12 cellular contexts compared by ENCODE assay signal in genomic region chr4:188107931-188108843, GRCh38. TPM values are rescaled to one million over a fixed set of nuclear protein-coding genes. Genes with fewer than 3 reads are reported as not detected.
DNase-seq lines count a peak whose midpoint lies in the region; ATAC-seq and TF ChIP-seq lines count a peak whose summit lies in the region.
"Had no signal": no experiment of that assay in that cellular context is flagged by ENCODE, and none has a peak within 500 bp of the region (broad histone marks: within the 10 kb centered on the region; RNA-seq: fewer than 3 reads in every experiment).

No MANE protein-coding gene starts in this region.

- H3K9ac ChIP-seq in adipocyte (ENCODE audit: low read length), result no peak overlapping the region

- peak; percentile 71 for DNase-seq in H7
- peak; percentile 59 for DNase-seq in adipocyte (ENCODE audit: low read depth)
- DNase-seq in iPS DF 19.7 (ENCODE audit: low read depth, low spot score), result peak; percentile 89
- no peak for DNase-seq in type B pancreatic cell (ENCODE audit: extremely low spot score, unreplicated experiment)
- no peak for DNase-seq in activated naive CD4-positive, alpha-beta T cell treated with anti-CD3 and anti-CD28 coated beads for 36 hours
- DNase-seq in activated naive CD4-positive, alpha-beta T cell treated with anti-CD3 and anti-CD28 coated beads, Interleukin-2, amount 50 U/mL, for 16 hours, result no peak
- DNase-seq: activated naive CD8-positive, alpha-beta T cell treated with anti-CD3 and anti-CD28 coated beads for 36 hours; Karpas-422; nephron progenitor cell; NK-92 treated with Interleukin-12 subunit alpha and Interleukin-12 subunit beta, amount 100 ng/mL, for 24 hours had no signal

- H3K4me1 ChIP-seq in adipocyte (ENCODE audit: control insufficient read depth, insufficient read depth, low read length), result peaks cover 20% of the 10 kb centered on the region

- H3K27ac Mint-ChIP-seq in type B pancreatic cell, result peak overlapping the region; percentile 76
- H3K27ac Mint-ChIP-seq in activated naive CD4-positive, alpha-beta T cell treated with anti-CD3 and anti-CD28 coated beads for 36 hours, result no peak overlapping the region
- H3K27ac Mint-ChIP-seq: activated naive CD8-positive, alpha-beta T cell treated with anti-CD3 and anti-CD28 coated beads for 36 hours; nephron progenitor cell had no signal

- peaks cover 8% of the 10 kb centered on the region for H3K9me3 Mint-ChIP-seq in type B pancreatic cell
- peaks cover 10% of the 10 kb centered on the region for H3K9me3 Mint-ChIP-seq in activated naive CD4-positive, alpha-beta T cell treated with anti-CD3 and anti-CD28 coated beads for 36 hours

- CTCF ChIA-PET in activated naive CD4-positive, alpha-beta T cell treated with anti-CD3 and anti-CD28 coated beads for 36 hours (lab: Charles Lee), result no interaction called here

- peaks cover 6% of the 10 kb centered on the region for H3K36me3 ChIP-seq in H7 (replicated peaks; ENCODE audit: control insufficient read depth, insufficient read depth, low read length)
- H3K36me3 ChIP-seq in adipocyte (ENCODE audit: control insufficient read depth, insufficient read depth, low read length, severe bottlenecking), result no peaks in the 10 kb centered on the region

- intact Hi-C loops in activated naive CD4-positive, alpha-beta T cell treated with anti-CD3 and anti-CD28 coated beads for 36 hours (cut with micrococcal nuclease), result no loop called here

- no peaks in the 10 kb centered on the region for H3K27me3 Mint-ChIP-seq in type B pancreatic cell
- H3K27me3 Mint-ChIP-seq in activated naive CD4-positive, alpha-beta T cell treated with anti-CD3 and anti-CD28 coated beads for 36 hours (ENCODE audit: low read depth), result peaks cover 5% of the 10 kb centered on the region
- H3K27me3 Mint-ChIP-seq: activated naive CD8-positive, alpha-beta T cell treated with anti-CD3 and anti-CD28 coated beads for 36 hours had no signal

- H3K4me1 Mint-ChIP-seq in type B pancreatic cell (ENCODE audit: unreplicated experiment), result peaks cover 12% of the 10 kb centered on the region
- no peaks in the 10 kb centered on the region for H3K4me1 Mint-ChIP-seq in activated naive CD4-positive, alpha-beta T cell treated with anti-CD3 and anti-CD28 coated beads for 36 hours (ENCODE audit: low read depth)
- H3K4me1 Mint-ChIP-seq: activated naive CD8-positive, alpha-beta T cell treated with anti-CD3 and anti-CD28 coated beads for 36 hours had no signal

- H3K4me3 Mint-ChIP-seq in type B pancreatic cell, result peak overlapping the region; percentile 44
- no peak overlapping the region for H3K4me3 Mint-ChIP-seq in activated naive CD4-positive, alpha-beta T cell treated with anti-CD3 and anti-CD28 coated beads for 36 hours
- H3K4me3 Mint-ChIP-seq: activated naive CD8-positive, alpha-beta T cell treated with anti-CD3 and anti-CD28 coated beads for 36 hours; nephron progenitor cell had no signal

- TF ChIP-seq CTCF in type B pancreatic cell (conservative IDR thresholded peaks at IDR 0.05), result no peak

- peaks cover 3% of the 10 kb centered on the region for H3K36me3 Mint-ChIP-seq in type B pancreatic cell
- no peaks in the 10 kb centered on the region for H3K36me3 Mint-ChIP-seq in activated naive CD4-positive, alpha-beta T cell treated with anti-CD3 and anti-CD28 coated beads for 36 hours (ENCODE audit: low read depth)

- H3K9me3 ChIP-seq in adipocyte (ENCODE audit: control insufficient read depth, low read length), result no peaks in the 10 kb centered on the region

- H3K27me3 ChIP-seq in H7 (ENCODE audit: control insufficient read depth, insufficient read depth, low read length), result no peaks in the 10 kb centered on the region
- no peaks in the 10 kb centered on the region for H3K27me3 ChIP-seq in adipocyte (replicated peaks; ENCODE audit: control insufficient read depth, insufficient read depth, low read length)

- peak overlapping the region; percentile 39 for H3K4me3 ChIP-seq in H7 (ENCODE audit: insufficient read depth, low read depth, low read length)
- H3K4me3 ChIP-seq in adipocyte (ENCODE audit: low read length), result no peak overlapping the region
- H3K4me3 ChIP-seq: SK-N-MC had no signal

- ATAC-seq in GM18519 (IDR thresholded peaks at IDR 0.05; ENCODE audit: low FRiP score, unreplicated experiment), result no peak

RNA-seq across cellular contexts. Expression of gene TRIML2, which starts 1.2 kb away (rescaled TPM):
- 33.1 and 49.9 TPM in 2 replicates for total RNA-seq in H7 (2014; rRNA removed; shearing (Covaris generic))
- 0.24 and 3.4 TPM in 2 replicates for total RNA-seq in type B pancreatic cell (ENCODE audit: low replicate concordance)
- total RNA-seq in activated naive CD4-positive, alpha-beta T cell treated with anti-CD3 and anti-CD28 coated beads for 36 hours, result not detected
- total RNA-seq: activated naive CD8-positive, alpha-beta T cell treated with anti-CD3 and anti-CD28 coated beads for 36 hours had no signal

RNA-seq across cellular contexts. Expression of gene TRIML1, which starts 31.1 kb away (rescaled TPM):
- not detected in 2 replicates for total RNA-seq in H7 (2014; rRNA removed; shearing (Covaris generic))
- total RNA-seq in type B pancreatic cell (ENCODE audit: low replicate concordance), result 0.82 and 2.0 TPM in 2 replicates
- total RNA-seq in activated naive CD4-positive, alpha-beta T cell treated with anti-CD3 and anti-CD28 coated beads for 36 hours, result not detected
- total RNA-seq: activated naive CD8-positive, alpha-beta T cell treated with anti-CD3 and anti-CD28 coated beads for 36 hours had no signal

Comparison
In these comparisons a context has a peak if more than half of its experiments do, and no peak if none do; other contexts are left out.
1. DNase-seq: peak in H7 (single experiment), adipocyte (single experiment) and iPS DF 19.7 (single experiment); none in type B pancreatic cell (single experiment), activated naive CD4-positive, alpha-beta T cell treated with anti-CD3 and anti-CD28 coated beads for 36 hours (single experiment) and activated naive CD4-positive, alpha-beta T cell treated with anti-CD3 and anti-CD28 coated beads, Interleukin-2, amount 50 U/mL, for 16 hours (single experiment).